Comparison of ENCODE assay signal across 8 cellular contexts in genomic region chr4:48340905-48341775, GRCh38. TPM values are rescaled to one million over a fixed set of nuclear protein-coding genes. Genes with fewer than 3 reads are reported as not detected.
A peak's percentile ranks its signal among the peaks of the same experiment; 100 is the strongest.
DNase-seq lines count a peak whose midpoint lies in the region; ATAC-seq and TF ChIP-seq lines count a peak whose summit lies in the region.

TSS of gene SLAIN2 (plus strand) at chr4:48341529. CDS start at chr4:48341740, 211 bp downstream.

- peak; percentile 57 to 81 for TF ChIP-seq POLR2A in uterus (IDR thresholded peaks at IDR 0.05)

- TF ChIP-seq CTCF in right atrium auricular region (IDR thresholded peaks at IDR 0.05) = peak in 1 of 2 donors; percentile 25
- peak in 3 of 4 experiments; percentile 24 to 62 (median 47) for TF ChIP-seq CTCF in uterus (IDR thresholded peaks at IDR 0.05)

- H3K9me3 ChIP-seq in right atrium auricular region = no peaks in the 10 kb centered on the region
- no peaks in the 10 kb centered on the region for H3K9me3 ChIP-seq in uterus

- ATAC-seq in GM18498 (IDR thresholded peaks at IDR 0.05; ENCODE audit: unreplicated experiment) = peak; percentile 90
- ATAC-seq in HG02938 (IDR thresholded peaks at IDR 0.05; ENCODE audit: unreplicated experiment) = peak; percentile 81

- H3K4me1 ChIP-seq in right atrium auricular region = peaks cover 0 to 39% of the 10 kb centered on the region in 2 donors
- no peaks in the 10 kb centered on the region for H3K4me1 ChIP-seq in uterus

- H3K27me3 ChIP-seq in right atrium auricular region (no peaks in the 10 kb centered on the region), uterus (no peaks in the 10 kb centered on the region)

- DNase-seq in NCI-H187 (lab: John Stamatoyannopoulos, UW) (peak; percentile 94 to 97), T-helper 2 cell (peak; percentile 93 to 98 (median 97)), anterior cingulate cortex (lab: John Stamatoyannopoulos, UW) (peak; percentile 60 to 99 (median 96)), right atrium auricular region (ENCODE audit: low spot score) (peak; percentile 98), pulmonary artery endothelial cell (ENCODE audit: low read depth, low spot score) (peak; percentile 94), uterus (peak; percentile 99)

- H3K4me3 ChIP-seq in right atrium auricular region = peak within 1 kb of the TSS; percentile 86 to 95
- H3K4me3 ChIP-seq in uterus = peak within 1 kb of the TSS; percentile 75 to 94

- intact Hi-C loops in uterus (cut with DNase I; ENCODE audit: low total_unique reads) = no loop called here

- H3K27ac ChIP-seq in right atrium auricular region (peak within 1 kb of the TSS; percentile 94 to 99), uterus (peak within 1 kb of the TSS; percentile 97 to 99)

- H3K36me3 ChIP-seq in right atrium auricular region = no peaks in the 10 kb centered on the region
- no peaks in the 10 kb centered on the region for H3K36me3 ChIP-seq in uterus

RNA-seq across cellular contexts. Expression of gene SLAIN2, which starts in this region (rescaled TPM):
- total RNA-seq in right atrium auricular region = 100 to 1,000 TPM in 1 of 2 donors, 10 to 100 TPM in 1; 82.1 to 199 TPM
- 26.5 and 30.1 TPM in 2 replicates for total RNA-seq in pulmonary artery endothelial cell
- total RNA-seq in uterus = 100 to 1,000 TPM in 1 of 4 donors, 10 to 100 TPM in 3; 20.0 to 120 (median 62.0) TPM

Comparison
In these comparisons a context has a peak if more than half of its experiments do, and no peak if none do; other contexts are left out.
1. Peak in every context shown above with its lines: DNase-seq, ATAC-seq, H3K4me3 ChIP-seq and H3K27ac ChIP-seq.